ENCODE assay signal across 9 cellular contexts in the genomic region with DNA sequence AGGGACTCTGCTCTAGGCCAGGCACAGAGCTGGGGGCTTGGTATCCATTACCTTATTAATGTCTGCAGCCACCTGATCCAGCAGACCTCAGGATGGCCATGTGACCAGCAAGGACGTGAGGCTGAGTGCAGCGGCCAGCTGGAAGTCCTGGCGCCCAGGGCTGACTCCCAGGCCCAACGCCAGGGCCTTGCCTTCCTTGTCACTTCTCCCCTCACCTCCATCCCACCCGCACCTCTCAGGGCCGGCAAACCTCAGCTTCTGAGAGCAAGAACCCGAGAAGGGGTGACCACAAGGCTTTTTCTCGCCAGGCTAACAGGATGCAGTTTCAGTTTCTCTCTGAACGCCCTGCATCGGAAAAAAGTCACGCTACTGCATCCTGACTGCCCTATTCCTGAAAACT. TPM values are rescaled to one million over a fixed set of nuclear protein-coding genes. Genes with fewer than 3 reads are reported as not detected.
A peak's percentile ranks its signal among the peaks of the same experiment; 100 is the strongest.
DNase-seq lines count a peak whose midpoint lies in the region; FAIRE-seq and TF ChIP-seq lines count a peak whose summit lies in the region.
"Had no signal": no experiment of that assay in that cellular context is flagged by ENCODE, and none has a peak within 500 bp of the region (broad histone marks: within the 10 kb centered on the region; RNA-seq: fewer than 3 reads in every experiment).

No MANE protein-coding gene starts in this region.

- peaks cover 20% of the 10 kb centered on the region for H3K4me1 Mint-ChIP-seq in activated naive CD4-positive, alpha-beta T cell treated with anti-CD3 and anti-CD28 coated beads, Interleukin-2, amount 50 U/mL, for 24 hours
- H3K4me1 Mint-ChIP-seq in activated naive CD8-positive, alpha-beta T cell (ENCODE audit: low read depth): peaks cover 16% of the 10 kb centered on the region

- H3K4me3 Mint-ChIP-seq in activated naive CD4-positive, alpha-beta T cell treated with anti-CD3 and anti-CD28 coated beads, Interleukin-2, amount 50 U/mL, for 24 hours: peak overlapping the region; percentile 30
- H3K4me3 Mint-ChIP-seq in activated naive CD8-positive, alpha-beta T cell: no peak overlapping the region

- H4K20me1 ChIP-seq in keratinocyte (ENCODE audit: control insufficient read depth, extremely low read depth, insufficient read depth, low read length): peaks cover 30% of the 10 kb centered on the region

- H3K27me3 ChIP-seq in keratinocyte (ENCODE audit: control insufficient read depth, extremely low read depth, insufficient read depth, low read length) (no peaks in the 10 kb centered on the region), tibial nerve (no peaks in the 10 kb centered on the region)

- H3K27me3 Mint-ChIP-seq in activated naive CD4-positive, alpha-beta T cell treated with anti-CD3 and anti-CD28 coated beads, Interleukin-2, amount 50 U/mL, for 24 hours: no peaks in the 10 kb centered on the region
- H3K27me3 Mint-ChIP-seq in activated naive CD8-positive, alpha-beta T cell: no peaks in the 10 kb centered on the region

- TF ChIP-seq POLR2A in tibial nerve (IDR thresholded peaks at IDR 0.05): no peak

- peaks cover 2% of the 10 kb centered on the region for H3K36me3 Mint-ChIP-seq in activated naive CD4-positive, alpha-beta T cell treated with anti-CD3 and anti-CD28 coated beads, Interleukin-2, amount 50 U/mL, for 24 hours
- peaks cover 3% of the 10 kb centered on the region for H3K36me3 Mint-ChIP-seq in activated naive CD8-positive, alpha-beta T cell

- peak overlapping the region; percentile 75 for H3K27ac Mint-ChIP-seq in activated naive CD4-positive, alpha-beta T cell treated with anti-CD3 and anti-CD28 coated beads, Interleukin-2, amount 50 U/mL, for 24 hours
- H3K27ac Mint-ChIP-seq in activated naive CD8-positive, alpha-beta T cell: peak overlapping the region; percentile 58

- FAIRE-seq in keratinocyte (lab: Jason Lieb, UNC): no peak

- 56 to 60% methylated on average over 11 of the region's 11 CpGs for WGBS in tibial nerve, 2 donors

- H3K9me3 ChIP-seq in keratinocyte (ENCODE audit: control insufficient read depth, low read depth, low read length) (no peaks in the 10 kb centered on the region), tibial nerve (no peaks in the 10 kb centered on the region)

- TF ChIP-seq EP300 in tibial nerve (IDR thresholded peaks at IDR 0.05): no peak

- H2AFZ ChIP-seq in keratinocyte (ENCODE audit: control insufficient read depth, low read length): no peak overlapping the region

- H3K27ac ChIP-seq in keratinocyte (ENCODE audit: control insufficient read depth, insufficient read depth, low read length): peak overlapping the region; percentile 28
- H3K27ac ChIP-seq in tibial nerve: peak overlapping the region in 3 of 4 donors; percentile 40 to 46 (median 44)

- H3K4me3 ChIP-seq in keratinocyte (ENCODE audit: control insufficient read depth in 2 of 3, extremely low read depth in 1 of 3, insufficient read depth in 2 of 3, low read depth in 1 of 3, low read length in 3 of 3) (no peak overlapping the region), tibial nerve (no peak overlapping the region)

- dilution Hi-C loops in keratinocyte (cut with MboI; ENCODE audit: extremely low pct_ligation_motif_present, low sequenced_read_pairs): no loop called here

- H3K9ac ChIP-seq in keratinocyte (ENCODE audit: control insufficient read depth, extremely low read depth, insufficient read depth, low read length): peak overlapping the region; percentile 30

- no peak for DNase-seq in activated naive CD4-positive, alpha-beta T cell (lab: John Stamatoyannopoulos, UW)
- DNase-seq in keratinocyte (ENCODE audit: low read depth, low spot score) (no peak), tibial nerve (ENCODE audit: low spot score in 2 of 2) (no peak), GM10266 (ENCODE audit: extremely low spot score) (no peak), NCI-H1417 treated with DMSO at 0.1 percent for 48 hours (lab: John Stamatoyannopoulos, UW) (no peak), LoVo (ENCODE audit: low spot score) (no peak)
- DNase-seq: stimulated activated CD4-positive, alpha-beta T cell treated with anti-CD3 and anti-CD28 coated beads, Interleukin-15, amount 100 ng/mL, for 24 hours had no signal

- H3K9me3 Mint-ChIP-seq in activated naive CD4-positive, alpha-beta T cell treated with anti-CD3 and anti-CD28 coated beads, Interleukin-2, amount 50 U/mL, for 24 hours: no peaks in the 10 kb centered on the region
- H3K9me3 Mint-ChIP-seq in activated naive CD8-positive, alpha-beta T cell (ENCODE audit: low read depth): no peaks in the 10 kb centered on the region

- peaks cover 64% of the 10 kb centered on the region for H3K79me2 ChIP-seq in keratinocyte (ENCODE audit: control insufficient read depth, insufficient read depth, low read length)

- H3K4me1 ChIP-seq in keratinocyte (ENCODE audit: control insufficient read depth, extremely low read depth, insufficient read depth, low read length) (peaks cover 26% of the 10 kb centered on the region), tibial nerve (peaks cover 0 to 48% (median 16%) of the 10 kb centered on the region in 4 donors)

- peak overlapping the region; percentile 9 for H3K4me2 ChIP-seq in keratinocyte (ENCODE audit: control insufficient read depth, extremely low read depth, insufficient read depth, low read depth, low read length)

- H3K9me1 ChIP-seq in keratinocyte (ENCODE audit: control insufficient read depth, extremely low read depth, insufficient read depth, low read length): peaks cover 2% of the 10 kb centered on the region

- peaks cover 34 to 54% of the 10 kb centered on the region in 2 experiments for H3K36me3 ChIP-seq in keratinocyte (ENCODE audit: control insufficient read depth in 2 of 2, extremely low read depth in 1 of 2, insufficient read depth in 2 of 2, low read length in 2 of 2)
- H3K36me3 ChIP-seq in tibial nerve: peaks cover 2 to 89% (median 11%) of the 10 kb centered on the region in 3 donors

- TF ChIP-seq CTCF in keratinocyte (optimal IDR thresholded peaks at IDR 0.05 in 1 of 3, IDR thresholded peaks at IDR 0.05 in 1 of 3, conservative IDR thresholded peaks at IDR 0.05 in 1 of 3; ENCODE audit: extremely low read depth in 1 of 3, insufficient read depth in 2 of 3, low read length in 3 of 3) (no peak), tibial nerve (IDR thresholded peaks at IDR 0.05) (no peak), GM10266 (IDR thresholded peaks at IDR 0.05; ENCODE audit: control insufficient read depth, insufficient read depth, low read depth, missing control alignments) (no peak)

RNA-seq across cellular contexts. Expression of gene RAB35, which starts 15.4 kb away (rescaled TPM):
- polyA plus RNA-seq in keratinocyte: 51.0 to 68.4 TPM (median 51.6 TPM) in 3 replicates
- 39.8 TPM for polyA plus RNA-seq in keratinocyte (2011; ENCODE audit: low read depth)
- polyA plus RNA-seq in keratinocyte (2011; cell fraction: cytosol; rRNA removed): 34.5 and 45.2 TPM in 2 replicates
- 54.1 and 54.6 TPM in 2 replicates for polyA plus RNA-seq in keratinocyte (2011; cell fraction: nucleus; rRNA removed)
- polyA plus RNA-seq in keratinocyte (2012; ENCODE audit: low replicate concordance): 27.9 and 48.1 TPM in 2 replicates
- 48.3 to 131 TPM (median 65.6 TPM) in 3 replicates for polyA minus RNA-seq in keratinocyte
- 57.4 TPM for polyA minus RNA-seq in keratinocyte (2011; cell fraction: cytosol; rRNA and poly(A)+ RNA removed)
- 19.9 and 23.5 TPM in 2 replicates for polyA minus RNA-seq in keratinocyte (2011; cell fraction: nucleus; rRNA and poly(A)+ RNA removed)
- 10 to 100 TPM; 22.8 to 30.8 (median 26.2) TPM for total RNA-seq in tibial nerve
